ENCODE assay signal across 20 cellular contexts in genomic region chr12:29714966-29715365, GRCh38.
"Had no signal": no experiment of that assay in that cellular context is flagged by ENCODE, and none has a peak within 500 bp of the region (broad histone marks: within the 10 kb centered on the region; RNA-seq: fewer than 3 reads in every experiment).

No MANE protein-coding gene starts in this region.

- H3K27me3 ChIP-seq: left lung, spleen had no signal

- H3K27ac ChIP-seq: coronary artery, left lung, lower lobe of right lung, thoracic aorta had no signal

- ATAC-seq: left lung; lower lobe of right lung; naive thymus-derived CD4-positive, alpha-beta T cell; sciatic nerve; stimulated activated naive B cell treated with anti-CD40 and anti-IgM and Interleukin-4, amounts not matched to agents 10 μg/mL and 1 μg/mL and 100 μg/mL, for 72 hours; stimulated activated naive CD8-positive, alpha-beta T cell treated with anti-CD3 and anti-CD28 coated beads, Interleukin-15, amount 100 ng/mL, for 72 hours had no signal

- H3K4me3 ChIP-seq: coronary artery, left lung, lower lobe of right lung, spleen, thoracic aorta had no signal

- H3K36me3 ChIP-seq: left lung, lower lobe of right lung, spleen, thoracic aorta had no signal

- H3K9me3 ChIP-seq: left lung, lower lobe of right lung, spleen, thoracic aorta had no signal

- H3K4me1 ChIP-seq: lower lobe of right lung had no signal

- DNase-seq: effector CD4-positive, alpha-beta T cell; endodermal cell; erythroblast; immature natural killer cell; left lung; lower lobe of right lung; mesendoderm; naive thymus-derived CD4-positive, alpha-beta T cell; nephron progenitor cell; spleen; stimulated activated CD4-positive, alpha-beta T cell treated with anti-CD3 and anti-CD28 coated beads, Interleukin-15, amount 100 ng/mL, for 24 hours; stimulated activated CD4-positive, alpha-beta T cell treated with anti-CD3 and anti-CD28 coated beads, Interleukin-1b, Interleukin-23, amount 100 ng/mL, for 48 hours; stimulated activated CD4-positive, alpha-beta T cell treated with anti-CD3 and anti-CD28 coated beads, Interleukin-4, amount 100 ng/mL, for 4 hours; stimulated activated naive B cell treated with anti-CD40 and anti-IgM and Interleukin-4, amounts not matched to agents 10 μg/mL and 1 μg/mL and 100 μg/mL, for 72 hours; stimulated activated naive CD8-positive, alpha-beta T cell treated with anti-CD3 and anti-CD28 coated beads, Interleukin-15, amount 100 ng/mL, for 72 hours; substantia nigra; trophoblast cell had no signal
